ENCODE assay signal across 20 cellular contexts in genomic region chr22:41368543-41368817, GRCh38. TPM values are rescaled to one million over a fixed set of nuclear protein-coding genes. Genes with fewer than 3 reads are reported as not detected.
DNase-seq lines count a peak whose midpoint lies in the region; ATAC-seq, FAIRE-seq and TF ChIP-seq lines count a peak whose summit lies in the region.
"Had no signal": no experiment of that assay in that cellular context is flagged by ENCODE, and none has a peak within 500 bp of the region (broad histone marks: within the 10 kb centered on the region; RNA-seq: fewer than 3 reads in every experiment).

No MANE protein-coding gene starts in this region.

- peaks cover 11% of the 10 kb centered on the region for H3K36me3 Mint-ChIP-seq in Calu3 (ENCODE audit: insufficient read depth, unreplicated experiment)
- no peaks in the 10 kb centered on the region for H3K36me3 Mint-ChIP-seq in stimulated activated memory B cell treated with anti-CD40 and anti-IgM and Interleukin-4, amounts not matched to agents 10 μg/mL and 1 μg/mL and 100 μg/mL, for 72 hours
- H3K36me3 Mint-ChIP-seq: mesothelial cell of epicardium had no signal

- H3K36me3 ChIP-seq in heart left ventricle (peaks cover 0 to 6% (median 0%) of the 10 kb centered on the region in 9 donors), kidney (ENCODE audit: control insufficient read depth in 1 of 2, insufficient read depth in 2 of 2, low read length in 2 of 2) (no peaks in the 10 kb centered on the region), psoas muscle (ENCODE audit: insufficient read depth in 1 of 2, low read depth in 1 of 2) (no peaks in the 10 kb centered on the region), upper lobe of left lung (no peaks in the 10 kb centered on the region)
- H3K36me3 ChIP-seq: MG63 had no signal

- H3K27me3 Mint-ChIP-seq in Calu3 (ENCODE audit: unreplicated experiment): peaks cover 31% of the 10 kb centered on the region
- H3K27me3 Mint-ChIP-seq in stimulated activated memory B cell treated with anti-CD40 and anti-IgM and Interleukin-4, amounts not matched to agents 10 μg/mL and 1 μg/mL and 100 μg/mL, for 72 hours: peaks cover 18% of the 10 kb centered on the region

- intact Hi-C loops in heart left ventricle (cut with DNase I) (loop anchor here in 4 of 10 donors (5.0 to 10.0 kb wide), 3 partner anchors 64 to 81 kb away; partner anchors contain the start of genes ZC3H7B (in 3 of the 4) and RANGAP1 (in 1 of the 4)), left ventricle myocardium superior (cut with micrococcal nuclease) (no loop called here), kidney (cut with DNase I) (no loop called here), psoas muscle (cut with DNase I) (no loop called here), Calu3 (cut with micrococcal nuclease; ENCODE audit: unreplicated experiment) (no loop called here)

- TF ChIP-seq POLR2A in heart left ventricle (IDR thresholded peaks at IDR 0.05): no peak
- no peak for TF ChIP-seq POLR2A in upper lobe of left lung (IDR thresholded peaks at IDR 0.05)

- WGBS in heart left ventricle, 4 donors: 66 to 85% (median 78%) methylated on average over 3 to 9 of the region's 9 CpGs
- WGBS in psoas muscle, 3 donors: 42 to 44% (median 43%) methylated on average over 9 of the region's 9 CpGs
- WGBS in upper lobe of left lung, 2 donors: 59 to 76% methylated on average over 4 to 6 of the region's 9 CpGs

- H3K4me3 ChIP-seq in heart left ventricle (peak overlapping the region in 9 of 12 donors; percentile 30 to 82 (median 54)), kidney (ENCODE audit: low read length in 2 of 2) (peak overlapping the region; percentile 56 to 71), psoas muscle (peak overlapping the region; percentile 59), upper lobe of left lung (peak overlapping the region in 3 of 4 donors; percentile 43 to 62 (median 58))
- H3K4me3 ChIP-seq: GM12878, MG63 had no signal

- H3K27ac ChIP-seq in heart left ventricle (peak overlapping the region in 9 of 12 donors; percentile 9 to 87 (median 77)), kidney (ENCODE audit: low read depth in 2 of 2, low read length in 2 of 2) (peak overlapping the region; percentile 11 to 64), psoas muscle (peak overlapping the region; percentile 77), upper lobe of left lung (peak overlapping the region; percentile 69 to 91 (median 78))

- no peaks in the 10 kb centered on the region for H3K27me3 ChIP-seq in heart left ventricle
- H3K27me3 ChIP-seq in psoas muscle (ENCODE audit: insufficient read depth in 3 of 3, low read length in 2 of 3): no peaks in the 10 kb centered on the region
- no peaks in the 10 kb centered on the region for H3K27me3 ChIP-seq in upper lobe of left lung
- H3K27me3 ChIP-seq: MG63 had no signal

- FAIRE-seq in kidney (lab: Jason Lieb, UNC): no peak
- FAIRE-seq: GM12878 had no signal

- BruUV-seq in Calu3 (replicated peaks; lab: Mats Ljungman, UMichigan): no TSS peak

- H3K9me3 ChIP-seq in heart left ventricle: no peaks in the 10 kb centered on the region
- H3K9me3 ChIP-seq in kidney (ENCODE audit: control insufficient read depth in 1 of 2, low read length in 2 of 2): no peaks in the 10 kb centered on the region
- H3K9me3 ChIP-seq in psoas muscle: no peaks in the 10 kb centered on the region
- no peaks in the 10 kb centered on the region for H3K9me3 ChIP-seq in upper lobe of left lung
- H3K9me3 ChIP-seq: MG63 had no signal

- no peak for TF ChIP-seq CTCF in heart left ventricle (IDR thresholded peaks at IDR 0.05)
- TF ChIP-seq CTCF in kidney (IDR thresholded peaks at IDR 0.05; ENCODE audit: borderline replicate concordance, extremely low read depth, insufficient read depth): no peak
- TF ChIP-seq CTCF in psoas muscle (IDR thresholded peaks at IDR 0.05): no peak
- no peak for TF ChIP-seq CTCF in upper lobe of left lung (IDR thresholded peaks at IDR 0.05)
- TF ChIP-seq CTCF in Calu3 (IDR thresholded peaks at IDR 0.05; ENCODE audit: unreplicated experiment): no peak

- H3K4me1 Mint-ChIP-seq in Calu3 (ENCODE audit: low read depth, unreplicated experiment): peaks cover 16% of the 10 kb centered on the region
- H3K4me1 Mint-ChIP-seq in stimulated activated memory B cell treated with anti-CD40 and anti-IgM and Interleukin-4, amounts not matched to agents 10 μg/mL and 1 μg/mL and 100 μg/mL, for 72 hours: no peaks in the 10 kb centered on the region

- ATAC-seq in heart left ventricle: no peak
- no peak for ATAC-seq in left ventricle myocardium superior
- ATAC-seq in psoas muscle: no peak
- no peak for ATAC-seq in upper lobe of left lung (ENCODE audit: low FRiP score in 2 of 2)
- no peak for ATAC-seq in stimulated activated memory B cell treated with anti-CD40 and anti-IgM and Interleukin-4, amounts not matched to agents 10 μg/mL and 1 μg/mL and 100 μg/mL, for 72 hours
- ATAC-seq: SK-N-SH treated with all-trans-retinoic acid at 6 μM for 48 hours; stimulated activated naive CD8-positive, alpha-beta T cell treated with anti-CD3 and anti-CD28 coated beads, Interleukin-15, amount 100 ng/mL, for 72 hours had no signal

- peaks cover 5 to 37% (median 26%) of the 10 kb centered on the region in 12 donors for H3K4me1 ChIP-seq in heart left ventricle
- H3K4me1 ChIP-seq in kidney (ENCODE audit: control insufficient read depth in 1 of 2, insufficient read depth in 1 of 2, low read depth in 1 of 2, low read length in 2 of 2): peaks cover 18 to 40% of the 10 kb centered on the region in 2 donors
- peaks cover 46% of the 10 kb centered on the region for H3K4me1 ChIP-seq in psoas muscle
- H3K4me1 ChIP-seq in upper lobe of left lung: peaks cover 30 to 51% (median 37%) of the 10 kb centered on the region in 4 donors

- no peak for TF ChIP-seq EP300 in upper lobe of left lung (IDR thresholded peaks at IDR 0.05)

- CTCF ChIA-PET in Calu3 (lab: Charles Lee): no interaction called here

- H3K9ac ChIP-seq in kidney (ENCODE audit: low read length in 2 of 2): peak overlapping the region; percentile 53 to 60

- H3K27ac Mint-ChIP-seq in Calu3 (ENCODE audit: unreplicated experiment): no peak overlapping the region
- H3K27ac Mint-ChIP-seq in stimulated activated memory B cell treated with anti-CD40 and anti-IgM and Interleukin-4, amounts not matched to agents 10 μg/mL and 1 μg/mL and 100 μg/mL, for 72 hours: no peak overlapping the region
- H3K27ac Mint-ChIP-seq: stimulated activated naive CD8-positive, alpha-beta T cell treated with anti-CD3 and anti-CD28 coated beads, Interleukin-15, amount 100 ng/mL, for 72 hours had no signal

- DNase-seq in heart left ventricle (no peak), left ventricle myocardium superior (no peak), kidney (no peak), psoas muscle (no peak), upper lobe of left lung (no peak), NCI-H526 treated with DMSO at 0.1 percent for 48 hours (lab: John Stamatoyannopoulos, UW) (no peak), Calu3 (no peak)
- DNase-seq: activated CD4-positive, alpha-beta T cell treated with anti-CD3 and anti-CD28 coated beads, Interleukin-2, amount 50 U/mL, for 48 hours; activated T-cell treated with anti-CD3 and anti-CD28 coated beads, Interleukin-2, amount 50 U/mL, for 48 hours; central memory CD4-positive, alpha-beta T cell; GOT3; MG63; NCI-H1930; NCI-H510A; stimulated activated CD4-positive, alpha-beta T cell treated with anti-CD3 and anti-CD28 coated beads, Interleukin-15, amount 100 ng/mL, for 24 hours; stimulated activated naive CD8-positive, alpha-beta T cell treated with anti-CD3 and anti-CD28 coated beads, Interleukin-15, amount 100 ng/mL, for 72 hours had no signal

- H3K9me3 Mint-ChIP-seq in Calu3 (ENCODE audit: low read depth, unreplicated experiment): no peaks in the 10 kb centered on the region
- H3K9me3 Mint-ChIP-seq in stimulated activated memory B cell treated with anti-CD40 and anti-IgM and Interleukin-4, amounts not matched to agents 10 μg/mL and 1 μg/mL and 100 μg/mL, for 72 hours: no peaks in the 10 kb centered on the region
- H3K9me3 Mint-ChIP-seq: mesothelial cell of epicardium; stimulated activated naive CD8-positive, alpha-beta T cell treated with anti-CD3 and anti-CD28 coated beads, Interleukin-15, amount 100 ng/mL, for 72 hours had no signal

- no peak overlapping the region for H3K4me3 Mint-ChIP-seq in Calu3 (ENCODE audit: low read depth, unreplicated experiment)
- no peak overlapping the region for H3K4me3 Mint-ChIP-seq in stimulated activated memory B cell treated with anti-CD40 and anti-IgM and Interleukin-4, amounts not matched to agents 10 μg/mL and 1 μg/mL and 100 μg/mL, for 72 hours
- H3K4me3 Mint-ChIP-seq: stimulated activated naive CD8-positive, alpha-beta T cell treated with anti-CD3 and anti-CD28 coated beads, Interleukin-15, amount 100 ng/mL, for 72 hours had no signal

RNA-seq across cellular contexts. Expression of gene TEF, which starts 13.3 kb away (rescaled TPM):
- total RNA-seq in heart left ventricle: 10 to 100 TPM in 8 of 9 donors, 1 to 10 TPM in 1; 7.2 to 35.3 (median 19.6) TPM
- polyA plus RNA-seq in heart left ventricle: 10 to 100 TPM in 1 of 2 donors, 1 to 10 TPM in 1; 9.9 to 15.8 TPM
- 25.4 TPM for total RNA-seq in left ventricle myocardium superior
- 34.9 TPM for total RNA-seq in kidney
- polyA plus RNA-seq in kidney (ENCODE audit: insufficient read depth, low read depth, low replicate concordance): 19.4 TPM
- 10 to 100 TPM; 11.7 to 23.9 (median 16.1) TPM for total RNA-seq in psoas muscle
- polyA plus RNA-seq in psoas muscle: 1 to 10 TPM; 2.0 to 7.8 (median 6.2) TPM
- total RNA-seq in upper lobe of left lung: 10 to 100 TPM; 12.6 to 41.8 (median 19.4) TPM
- total RNA-seq in Calu3 (2022): 4.6 and 6.3 TPM in 2 replicates
